Comparison of ENCODE assay signal across 9 cellular contexts in genomic region chr3:30681276-30682211, GRCh38.
DNase-seq lines count a peak whose midpoint lies in the region; ATAC-seq, FAIRE-seq and TF ChIP-seq lines count a peak whose summit lies in the region.
"Had no signal": no experiment of that assay in that cellular context is flagged by ENCODE, and none has a peak within 500 bp of the region (broad histone marks: within the 10 kb centered on the region; RNA-seq: fewer than 3 reads in every experiment).

No MANE protein-coding gene starts in this region.

- H3K4me3 Mint-ChIP-seq in activated T-cell treated with anti-CD3 and anti-CD28 coated beads, Interleukin-2, amount 50 U/mL, for 4 hours = peak overlapping the region; percentile 37

- H3K9ac ChIP-seq in mesenchymal stem cell (ENCODE audit: low read length) = peak overlapping the region; percentile 78

- no peaks in the 10 kb centered on the region for H3K27me3 Mint-ChIP-seq in activated T-cell treated with anti-CD3 and anti-CD28 coated beads, Interleukin-2, amount 50 U/mL, for 4 hours (ENCODE audit: low read depth)

- no peak for FAIRE-seq in GM12891 (lab: Jason Lieb, UNC)
- FAIRE-seq: G401.6 had no signal

- H3K27ac ChIP-seq in mesenchymal stem cell (ENCODE audit: low read length, poor library complexity, severe bottlenecking) = no peak overlapping the region
- H3K27ac ChIP-seq in upper lobe of left lung = peak overlapping the region; percentile 41 to 84 (median 63)

- H2AFZ ChIP-seq in mesenchymal stem cell (ENCODE audit: low read depth, low read length) = no peak overlapping the region

- H3K4me3 ChIP-seq in choroid plexus epithelial cell (ENCODE audit: low read depth, low read length) (no peak overlapping the region), mesenchymal stem cell (ENCODE audit: insufficient read depth in 1 of 2, low read depth in 1 of 2, low read length in 2 of 2) (peak overlapping the region in 1 of 2 experiments; percentile 34), upper lobe of left lung (no peak overlapping the region)

- no peak overlapping the region for H4K91ac ChIP-seq in mesenchymal stem cell (ENCODE audit: low read length)

- H2AK5ac ChIP-seq in mesenchymal stem cell (ENCODE audit: low read length, severe bottlenecking) = no peak overlapping the region

- H3K27me3 ChIP-seq in mesenchymal stem cell (ENCODE audit: control insufficient read depth in 1 of 2, insufficient read depth in 1 of 2, low read length in 2 of 2) = no peaks in the 10 kb centered on the region
- H3K27me3 ChIP-seq in upper lobe of left lung = no peaks in the 10 kb centered on the region

- DNase-seq in activated T-cell treated with anti-CD3 and anti-CD28 coated beads, Interleukin-2, amount 50 U/mL, for 4 hours = no peak
- no peak for DNase-seq in activated T-cell treated with anti-CD3 and anti-CD28 coated beads for 4 hours
- DNase-seq in choroid plexus epithelial cell (ENCODE audit: low read depth) = peak; percentile 61
- DNase-seq in mesenchymal stem cell = peak; percentile 68
- DNase-seq in upper lobe of left lung = peak in 1 of 2 donors; percentile 32
- no peak for DNase-seq in activated effector memory CD4-positive, alpha-beta T cell treated with Interleukin-2 at 50 U/mL for 16 hours
- DNase-seq in NCI-H1694 (lab: John Stamatoyannopoulos, UW) = no peak
- no peak for DNase-seq in GM12891 (ENCODE audit: insufficient read length, low spot score)

- H2BK12ac ChIP-seq in mesenchymal stem cell (ENCODE audit: low read length in 2 of 2) = no peak overlapping the region

- H3K9me3 ChIP-seq in mesenchymal stem cell (ENCODE audit: control insufficient read depth, low read length) = no peaks in the 10 kb centered on the region
- no peaks in the 10 kb centered on the region for H3K9me3 ChIP-seq in upper lobe of left lung

- H2BK15ac ChIP-seq in mesenchymal stem cell (ENCODE audit: low read depth, poor library complexity, severe bottlenecking) = peak overlapping the region; percentile 26

- H3K4me1 ChIP-seq in mesenchymal stem cell (ENCODE audit: control insufficient read depth, insufficient read depth, low read depth, low read length) (peaks cover 3% of the 10 kb centered on the region), upper lobe of left lung (peaks cover 59 to 74% (median 65%) of the 10 kb centered on the region in 4 donors)

- H3K14ac ChIP-seq in mesenchymal stem cell (ENCODE audit: low read length in 2 of 2) = no peak overlapping the region

- H3K23ac ChIP-seq in mesenchymal stem cell (ENCODE audit: low read length in 2 of 2) = no peak overlapping the region

- H3K9me3 Mint-ChIP-seq in activated T-cell treated with anti-CD3 and anti-CD28 coated beads, Interleukin-2, amount 50 U/mL, for 4 hours = no peaks in the 10 kb centered on the region

- peaks cover 31% of the 10 kb centered on the region for H3K79me1 ChIP-seq in mesenchymal stem cell (replicated peaks; ENCODE audit: low read length, poor library complexity, severe bottlenecking)

- TF ChIP-seq CTCF in choroid plexus epithelial cell (conservative IDR thresholded peaks at IDR 0.05; ENCODE audit: low read depth, low read length) (no peak), upper lobe of left lung (IDR thresholded peaks at IDR 0.05) (no peak)

- peak overlapping the region; percentile 40 for H2BK120ac ChIP-seq in mesenchymal stem cell (ENCODE audit: low read depth, low read length)

- H3K4me2 ChIP-seq in mesenchymal stem cell (ENCODE audit: low read length, poor library complexity, severe bottlenecking) = no peak overlapping the region

- TF ChIP-seq EP300 in upper lobe of left lung (IDR thresholded peaks at IDR 0.05) = peak in 2 of 4 donors; percentile 66 to 72

- H3K36me3 ChIP-seq in mesenchymal stem cell (ENCODE audit: control insufficient read depth in 1 of 2, insufficient read depth in 2 of 2, low read depth in 1 of 2, low read length in 2 of 2) (peaks cover 9 to 84% of the 10 kb centered on the region in 2 experiments), upper lobe of left lung (peaks cover 8 to 55% (median 27%) of the 10 kb centered on the region in 4 donors)

- WGBS in mesenchymal stem cell = 24% methylated on average over 16 of the region's 16 CpGs
- WGBS in upper lobe of left lung, 2 donors = 45 to 61% methylated on average over 16 of the region's 16 CpGs

- H3K4me1 Mint-ChIP-seq in activated T-cell treated with anti-CD3 and anti-CD28 coated beads, Interleukin-2, amount 50 U/mL, for 4 hours (ENCODE audit: low read depth) = peaks cover 92% of the 10 kb centered on the region

- H3K36me3 Mint-ChIP-seq in activated T-cell treated with anti-CD3 and anti-CD28 coated beads, Interleukin-2, amount 50 U/mL, for 4 hours (ENCODE audit: insufficient read depth) = peaks cover 80% of the 10 kb centered on the region

- H3K4ac ChIP-seq in mesenchymal stem cell (ENCODE audit: low read depth in 1 of 2, low read length in 2 of 2) = peak overlapping the region; percentile 54 to 73

- peak overlapping the region; percentile 16 to 29 for H3K18ac ChIP-seq in mesenchymal stem cell (ENCODE audit: low read depth in 1 of 2, low read length in 2 of 2)

- ATAC-seq in activated T-cell treated with anti-CD3 and anti-CD28 coated beads, Interleukin-2, amount 50 U/mL, for 4 hours = peak; percentile 19 to 23
- peak; percentile 67 to 83 for ATAC-seq in upper lobe of left lung (ENCODE audit: low FRiP score in 2 of 2)

- TF ChIP-seq POLR2A in upper lobe of left lung (IDR thresholded peaks at IDR 0.05) (no peak), GM12891 (IDR thresholded peaks at IDR 0.05; ENCODE audit: low read depth, low read length) (no peak)

- no peak overlapping the region for H2BK5ac ChIP-seq in mesenchymal stem cell (ENCODE audit: low read depth, low read length, poor library complexity, severe bottlenecking)

- peak overlapping the region; percentile 66 for H4K8ac ChIP-seq in mesenchymal stem cell (ENCODE audit: low read length)

TF ChIP-seq in GM12891, 5 proteins besides CTCF, POLR2A, EP300 and RAD21:
- TF ChIP-seq POU2F2 (IDR thresholded peaks at IDR 0.05; ENCODE audit: low read depth, low read length) (no peak), SPI1 (IDR thresholded peaks at IDR 0.05; ENCODE audit: low read depth, low read length) (no peak), PAX5 (IDR thresholded peaks at IDR 0.05; ENCODE audit: insufficient read depth, low read length, severe bottlenecking) (no peak), TAF1 (IDR thresholded peaks at IDR 0.05; ENCODE audit: low read depth, low read length) (no peak), POLR2AphosphoS5 (IDR thresholded peaks at IDR 0.05; ENCODE audit: low read depth, low read length) (no peak)

Comparison
In these comparisons a context has a peak if more than half of its experiments do, and no peak if none do; other contexts are left out.
1. DNase-seq: peak in choroid plexus epithelial cell (single experiment) and mesenchymal stem cell (single experiment); none in activated T-cell treated with anti-CD3 and anti-CD28 coated beads, Interleukin-2, amount 50 U/mL, for 4 hours (single experiment), activated T-cell treated with anti-CD3 and anti-CD28 coated beads for 4 hours (single experiment), activated effector memory CD4-positive, alpha-beta T cell treated with Interleukin-2 at 50 U/mL for 16 hours (single experiment), NCI-H1694 (single experiment) and GM12891 (single experiment).